In genomic region chr11:78651136-78651775, GRCh38 we compare ENCODE assay signal across 33 cellular contexts.
DNase-seq lines count a peak whose midpoint lies in the region; ATAC-seq and TF ChIP-seq lines count a peak whose summit lies in the region.
"Had no signal": no experiment of that assay in that cellular context is flagged by ENCODE, and none has a peak within 500 bp of the region (broad histone marks: within the 10 kb centered on the region; RNA-seq: fewer than 3 reads in every experiment).

No MANE protein-coding gene starts in this region.

- no peaks in the 10 kb centered on the region for H3K36me3 ChIP-seq in IMR-90 (ENCODE audit: control insufficient read depth, insufficient read depth, low read length)
- no peaks in the 10 kb centered on the region for H3K36me3 ChIP-seq in lung (ENCODE audit: control insufficient read depth in 2 of 2, insufficient read depth in 2 of 2, low read length in 2 of 2)
- H3K36me3 ChIP-seq: ascending aorta, HAP-1, SJCRH30 had no signal

- no peak for TF ChIP-seq POLR2A in IMR-90 (IDR thresholded peaks at IDR 0.05; ENCODE audit: low read depth, low read length)

- peaks cover 7% of the 10 kb centered on the region for H3K36me3 Mint-ChIP-seq in brain
- H3K36me3 Mint-ChIP-seq: activated naive CD8-positive, alpha-beta T cell treated with anti-CD3 and anti-CD28 coated beads, Interleukin-2, amount 10 ng/mL, durations not matched to agents 7 days and 5 days; naive thymus-derived CD4-positive, alpha-beta T cell had no signal

- POLR2A ChIA-PET in IMR-90 (lab: Charles Lee; ENCODE audit: unreplicated experiment), result interaction anchor here (0.6 kb wide), 1 partner anchor 419 kb away, joined by 7 read pairs; no protein-coding TSS in a partner anchor

- H2AFZ ChIP-seq in IMR-90 (replicated peaks; ENCODE audit: low read length, poor library complexity), result no peak overlapping the region

- no peak overlapping the region for H2BK5ac ChIP-seq in IMR-90 (ENCODE audit: low read depth, low read length, poor library complexity, severe bottlenecking)

- H4K91ac ChIP-seq in IMR-90 (ENCODE audit: insufficient read depth, low read depth, low read length), result no peak overlapping the region

- dilution Hi-C loops in IMR-90 (cut with HindIII; ENCODE audit: low sequenced_read_pairs, unreplicated experiment), result no loop called here

- H3K27me3 Mint-ChIP-seq in brain, result peaks cover 7% of the 10 kb centered on the region
- H3K27me3 Mint-ChIP-seq: activated naive CD8-positive, alpha-beta T cell treated with anti-CD3 and anti-CD28 coated beads, Interleukin-2, amount 10 ng/mL, durations not matched to agents 7 days and 5 days had no signal

- no peaks in the 10 kb centered on the region for H3K9me3 Mint-ChIP-seq in brain
- H3K9me3 Mint-ChIP-seq: activated CD4-positive, alpha-beta T cell treated with anti-CD3 and anti-CD28 coated beads, Interleukin-2, amount 10 ng/mL, durations not matched to agents 7 days and 5 days; activated naive CD8-positive, alpha-beta T cell treated with anti-CD3 and anti-CD28 coated beads, Interleukin-2, amount 10 ng/mL, durations not matched to agents 7 days and 5 days; effector memory CD8-positive, alpha-beta T cell; naive thymus-derived CD4-positive, alpha-beta T cell had no signal

- no peak overlapping the region for H2AK9ac ChIP-seq in IMR-90 (replicated peaks; ENCODE audit: low read depth, low read length, poor library complexity)

- no peaks in the 10 kb centered on the region for H4K20me1 ChIP-seq in IMR-90 (ENCODE audit: insufficient read depth, low read length)
- H4K20me1 ChIP-seq: BLaER1 had no signal

- intact Hi-C loops in IMR-90 (cut with micrococcal nuclease), result no loop called here

- 68% methylated on average over 4 of the region's 13 CpGs; no CpG with 5 or more reads in 1 of the 2 experiments for WGBS in IMR-90 (ENCODE audit: extremely low coverage in 2 of 2, insufficient read length in 1 of 2), 2 experiments
- WGBS in lung, 2 donors, result 61 to 71% methylated on average over 12 to 13 of the region's 13 CpGs

- H3K79me1 ChIP-seq in IMR-90 (ENCODE audit: low read depth in 1 of 2, low read length in 2 of 2), result no peaks in the 10 kb centered on the region

- TF ChIP-seq CTCF in IMR-90 (conservative IDR thresholded peaks at IDR 0.05; ENCODE audit: low read depth, low read length), result no peak
- TF ChIP-seq CTCF in brain (conservative IDR thresholded peaks at IDR 0.05), result no peak
- TF ChIP-seq CTCF in lung (IDR thresholded peaks at IDR 0.05; ENCODE audit: control extremely low read depth, extremely low read depth), result no peak

- H4K8ac ChIP-seq in IMR-90 (ENCODE audit: low read depth in 2 of 2, low read length in 2 of 2), result no peak overlapping the region; a peak in 1 of 4 replicates

- no peak overlapping the region for H3K56ac ChIP-seq in IMR-90 (ENCODE audit: extremely low read depth, insufficient read depth, low read length)

- no peak overlapping the region for H2BK20ac ChIP-seq in IMR-90 (ENCODE audit: low read depth, low read length)

- no TSS peak for BruUV-seq in IMR-90 (replicated peaks; lab: Mats Ljungman, UMichigan)

- no peak overlapping the region for H3K14ac ChIP-seq in IMR-90 (replicated peaks; ENCODE audit: low read depth, low read length)

- no peak overlapping the region for H3K18ac ChIP-seq in IMR-90 (ENCODE audit: low read depth, low read length)

- H4K5ac ChIP-seq in IMR-90 (ENCODE audit: low read depth, low read length), result no peak overlapping the region

- H3K4me3 ChIP-seq in IMR-90 (ENCODE audit: insufficient read depth, low read depth, low read length) (no peak overlapping the region), lung (no peak overlapping the region)
- H3K4me3 ChIP-seq: ascending aorta, BLaER1, HAP-1, SJCRH30 had no signal

- no peak overlapping the region for H3K4ac ChIP-seq in IMR-90 (ENCODE audit: low read depth, low read length)

- H3K4me1 ChIP-seq in IMR-90 (ENCODE audit: control insufficient read depth, insufficient read depth, low read length), result peaks cover 3% of the 10 kb centered on the region; the same call in 1 of the 2 replicates
- no peaks in the 10 kb centered on the region for H3K4me1 ChIP-seq in lung (ENCODE audit: control insufficient read depth in 2 of 2, insufficient read depth in 2 of 2, low read length in 2 of 2)
- H3K4me1 ChIP-seq: ascending aorta, BLaER1, HAP-1, SJCRH30 had no signal

- in situ Hi-C loops in IMR-90 (cut with MboI; ENCODE audit: low sequenced_read_pairs), result loop anchor here (10.0 kb wide), 1 partner anchor 444 kb away; no protein-coding TSS in a partner anchor

- no peaks in the 10 kb centered on the region; the same call in 1 of the 2 replicates for H3K9me1 ChIP-seq in IMR-90 (ENCODE audit: insufficient read depth, low read length)

- H2BK120ac ChIP-seq in IMR-90 (ENCODE audit: low read depth, low read length), result no peak overlapping the region

- no peak overlapping the region for H3K4me3 Mint-ChIP-seq in brain
- H3K4me3 Mint-ChIP-seq: activated CD4-positive, alpha-beta T cell treated with anti-CD3 and anti-CD28 coated beads, Interleukin-2, amount 10 ng/mL, durations not matched to agents 7 days and 5 days; activated naive CD8-positive, alpha-beta T cell treated with anti-CD3 and anti-CD28 coated beads, Interleukin-2, amount 10 ng/mL, durations not matched to agents 7 days and 5 days; effector memory CD8-positive, alpha-beta T cell; naive thymus-derived CD4-positive, alpha-beta T cell had no signal

- H3K4me2 ChIP-seq in IMR-90 (ENCODE audit: low read depth, low read length), result no peak overlapping the region
- H3K4me2 ChIP-seq: BLaER1 had no signal

- no peak for TF ChIP-seq RAD21 in IMR-90 (IDR thresholded peaks at IDR 0.05; ENCODE audit: low read length)

- H2BK15ac ChIP-seq in IMR-90 (ENCODE audit: low read depth, low read length), result no peak overlapping the region

- no peak overlapping the region for H3K23ac ChIP-seq in IMR-90 (ENCODE audit: low read depth, low read length)

- no peak for ATAC-seq in IMR-90 (ENCODE audit: low read depth)
- no peak for ATAC-seq in lung (ENCODE audit: insufficient read depth, low FRiP score)
- ATAC-seq: effector memory CD8-positive, alpha-beta T cell; naive thymus-derived CD4-positive, alpha-beta T cell; Panc1 had no signal

- DNase-seq in COLO829 (ENCODE audit: low spot score) (peak; percentile 40), IMR-90 (peak; percentile 5), lung (ENCODE audit: low spot score) (peak; percentile 19), medulla oblongata (ENCODE audit: extremely low spot score) (no peak), NCI-H748 treated with DMSO at 0.1 percent for 48 hours (lab: John Stamatoyannopoulos, UW) (no peak), NCI-H1417 (lab: John Stamatoyannopoulos, UW) (no peak), hippocampal formation (lab: John Stamatoyannopoulos, UW) (no peak)
- DNase-seq: activated CD4-positive, alpha-beta T cell treated with anti-CD3 and anti-CD28 coated beads, Interleukin-2, amount 10 ng/mL, durations not matched to agents 7 days and 5 days; activated effector memory CD4-positive, alpha-beta T cell treated with anti-CD3 and anti-CD28 coated beads, Interleukin-2, amount 50 U/mL, for 16 hours; activated naive CD8-positive, alpha-beta T cell treated with anti-CD3 and anti-CD28 coated beads, Interleukin-2, amount 10 ng/mL, durations not matched to agents 7 days and 5 days; caudate nucleus; COR-L47; cortex of kidney; DMS53; effector memory CD8-positive, alpha-beta T cell; erythroblast; KG1; kidney; MM.1S; naive thymus-derived CD4-positive, alpha-beta T cell; NCI-H1417 treated with DMSO at 0.1 percent for 48 hours; NCI-H2029 treated with DMSO at 0.1 percent for 48 hours; NCI-H526 treated with DMSO at 0.1 percent for 48 hours; SJCRH30; SW 1271; T-helper 9 cell; trophoblast cell had no signal

- no peak overlapping the region for H3K9ac ChIP-seq in IMR-90 (ENCODE audit: low read depth, low read length)
- H3K9ac ChIP-seq: BLaER1 had no signal

- H2AK5ac ChIP-seq in IMR-90 (ENCODE audit: low read depth, low read length), result 0 out of 2 replicates have a peak overlapping the region, but pooled peaks have one; percentile 10

- peaks cover 23% of the 10 kb centered on the region for H3K4me1 Mint-ChIP-seq in brain
- H3K4me1 Mint-ChIP-seq: activated CD4-positive, alpha-beta T cell treated with anti-CD3 and anti-CD28 coated beads, Interleukin-2, amount 10 ng/mL, durations not matched to agents 7 days and 5 days had no signal

- H3K27ac ChIP-seq in IMR-90 (ENCODE audit: insufficient read depth, low read length) (no peak overlapping the region), lung (ENCODE audit: low read depth in 1 of 2, low read length in 1 of 2) (no peak overlapping the region)
- H3K27ac ChIP-seq: ascending aorta, BLaER1, HL-60, SJCRH30 had no signal

- H3K27ac Mint-ChIP-seq in brain, result peak overlapping the region in 3 of 5 experiments; percentile 36 to 51 (median 47)
- H3K27ac Mint-ChIP-seq: activated CD4-positive, alpha-beta T cell treated with anti-CD3 and anti-CD28 coated beads, Interleukin-2, amount 10 ng/mL, durations not matched to agents 7 days and 5 days; activated naive CD8-positive, alpha-beta T cell treated with anti-CD3 and anti-CD28 coated beads, Interleukin-2, amount 10 ng/mL, durations not matched to agents 7 days and 5 days; effector memory CD8-positive, alpha-beta T cell; naive thymus-derived CD4-positive, alpha-beta T cell had no signal

- CTCF ChIA-PET in IMR-90 (lab: Yijun Ruan, JAX), result interaction anchor here (1.1 kb wide), 1 partner anchor 64 kb away, joined by 3 read pairs; no protein-coding TSS in a partner anchor

- H3K9me3 ChIP-seq in IMR-90 (ENCODE audit: control insufficient read depth, insufficient read depth, low read length), result no peaks in the 10 kb centered on the region
- no peaks in the 10 kb centered on the region for H3K9me3 ChIP-seq in lung (ENCODE audit: control insufficient read depth in 2 of 2, insufficient read depth in 1 of 2, low read length in 1 of 2)
- H3K9me3 ChIP-seq: ascending aorta, BLaER1, HAP-1, SJCRH30 had no signal

- H3K27me3 ChIP-seq in IMR-90 (ENCODE audit: control insufficient read depth, insufficient read depth, low read length), result no peaks in the 10 kb centered on the region
- no peaks in the 10 kb centered on the region for H3K27me3 ChIP-seq in lung (ENCODE audit: control insufficient read depth, insufficient read depth)
- H3K27me3 ChIP-seq: ascending aorta, BLaER1, SJCRH30 had no signal

TF ChIP-seq in IMR-90, 13 proteins besides CTCF, POLR2A, EP300 and RAD21:
- no peak for TF ChIP-seq FOS (IDR thresholded peaks at IDR 0.05; ENCODE audit: low read depth, low read length)

Comparison
In these comparisons a context has a peak if more than half of its experiments do, and no peak if none do; other contexts are left out.
1. DNase-seq: peak in COLO829 (single experiment), IMR-90 (single experiment) and lung (single experiment); none in medulla oblongata (single experiment), NCI-H748 treated with DMSO at 0.1 percent for 48 hours (single experiment), NCI-H1417 (0 of 3) and hippocampal formation (0 of 2).